In genomic region chr6:13421425-13422057, GRCh38 we compare ENCODE assay signal across 15 cellular contexts.
DNase-seq lines count a peak whose midpoint lies in the region; FAIRE-seq and TF ChIP-seq lines count a peak whose summit lies in the region.
"Had no signal": no experiment of that assay in that cellular context is flagged by ENCODE, and none has a peak within 500 bp of the region (broad histone marks: within the 10 kb centered on the region; RNA-seq: fewer than 3 reads in every experiment).

No MANE protein-coding gene starts in this region.

- peak overlapping the region; percentile 88 for H2AK5ac ChIP-seq in H1 (ENCODE audit: low read depth, low read length)

- CTCF ChIA-PET in H1 (lab: Charles Lee; ENCODE audit: partially characterized antibody) = interaction anchor here (0.7 to 2.7 kb wide), 6 partner anchors 9 to 996 kb away, joined by 3 to 12 read pairs (median 3); no protein-coding TSS in a partner anchor

- no peak overlapping the region for H3K23ac ChIP-seq in H1 (ENCODE audit: insufficient read length)

- peak overlapping the region; percentile 80 for H3K27ac Mint-ChIP-seq in mesothelial cell of epicardium
- no peak overlapping the region for H3K27ac Mint-ChIP-seq in activated T-cell treated with anti-CD3 and anti-CD28 coated beads, Interleukin-2, amount 50 U/mL, for 24 hours
- H3K27ac Mint-ChIP-seq: T-cell had no signal

- 54% methylated on average over 10 of the region's 10 CpGs; no CpG with 5 or more reads in 1 of the 2 experiments for WGBS in H1 (ENCODE audit: extremely low coverage in 1 of 2, insufficient coverage in 1 of 2, insufficient read length in 1 of 2, insufficient replicate concordance in 2 of 2, low coverage in 1 of 2, low lambda C conversion rate in 2 of 2, missing lambda C conversion rate in 1 of 2), 2 experiments

- H3K4me3 ChIP-seq in H1 (ENCODE audit: extremely low read depth in 1 of 4, insufficient read depth in 2 of 4, low read depth in 3 of 4, low read length in 4 of 4) (no peak overlapping the region; a peak in 1 of 8 replicates), tibial artery (no peak overlapping the region)
- H3K4me3 ChIP-seq: GM23248, suprapubic skin had no signal

- no peak overlapping the region for H3K4me3 Mint-ChIP-seq in mesothelial cell of epicardium
- no peak overlapping the region for H3K4me3 Mint-ChIP-seq in activated T-cell treated with anti-CD3 and anti-CD28 coated beads, Interleukin-2, amount 50 U/mL, for 24 hours
- H3K4me3 Mint-ChIP-seq: dendritic cell treated with granulocyte-macrophage colony-stimulating factor and Interleukin-4, amounts not matched to agents 40 ng/mL and 50 ng/mL, for 4 days; T-cell had no signal

- H3K27me3 Mint-ChIP-seq in mesothelial cell of epicardium (ENCODE audit: low read depth) = no peaks in the 10 kb centered on the region
- no peaks in the 10 kb centered on the region for H3K27me3 Mint-ChIP-seq in activated T-cell treated with anti-CD3 and anti-CD28 coated beads, Interleukin-2, amount 50 U/mL, for 24 hours

- TF ChIP-seq POLR2A in H1 (IDR thresholded peaks at IDR 0.05; ENCODE audit: control extremely low read depth in 1 of 2, low read depth in 2 of 2, low read length in 2 of 2) = peak in 1 of 2 experiments; percentile 28; a peak in 1 of 3 replicates

- peaks cover 36% of the 10 kb centered on the region for H3K4me1 Mint-ChIP-seq in mesothelial cell of epicardium
- H3K4me1 Mint-ChIP-seq in activated T-cell treated with anti-CD3 and anti-CD28 coated beads, Interleukin-2, amount 50 U/mL, for 24 hours (ENCODE audit: low read depth) = peaks cover 52% of the 10 kb centered on the region

- peak overlapping the region; percentile 84 for H3K27ac ChIP-seq in H1 (ENCODE audit: low read depth, low read length)
- H3K27ac ChIP-seq in tibial artery = peak overlapping the region; percentile 80 to 95
- H3K27ac ChIP-seq: GM23248 had no signal

- no peaks in the 10 kb centered on the region for H3K9me3 ChIP-seq in H1 (ENCODE audit: insufficient read depth in 2 of 2, low read depth in 1 of 2, low read length in 1 of 2)
- H3K9me3 ChIP-seq in tibial artery = no peaks in the 10 kb centered on the region
- H3K9me3 ChIP-seq: suprapubic skin had no signal

- POLR2A ChIA-PET in H1 (lab: Charles Lee; ENCODE audit: partially characterized antibody) = interaction anchor here (0.6 to 2.4 kb wide), 17 partner anchors 10 to 153 kb away, joined by 3 to 13 read pairs (median 4); partner anchors contain the start of genes GFOD1 and SIRT5

- TF ChIP-seq RAD21 in H1 (IDR thresholded peaks at IDR 0.05 in 1 of 2, conservative IDR thresholded peaks at IDR 0.05 in 1 of 2; ENCODE audit: low read depth in 2 of 2, low read length in 2 of 2) = no peak

- H3K4me2 ChIP-seq in H1 (ENCODE audit: insufficient read depth in 1 of 2, low read depth in 2 of 2, low read length in 2 of 2) = peak overlapping the region; percentile 56 to 61; a peak in 3 of 4 replicates

- H3K36me3 Mint-ChIP-seq in mesothelial cell of epicardium = no peaks in the 10 kb centered on the region
- H3K36me3 Mint-ChIP-seq in activated T-cell treated with anti-CD3 and anti-CD28 coated beads, Interleukin-2, amount 50 U/mL, for 24 hours (ENCODE audit: low read depth) = peaks cover 29% of the 10 kb centered on the region
- H3K36me3 Mint-ChIP-seq: T-cell had no signal

- no peak overlapping the region for H2AFZ ChIP-seq in H1 (ENCODE audit: low read length)
- H2AFZ ChIP-seq: GM23248 had no signal

- H3K27me3 ChIP-seq in H1 (replicated peaks in 1 of 4; ENCODE audit: control insufficient read depth in 3 of 4, extremely low read depth in 1 of 4, insufficient read depth in 3 of 4, low read length in 3 of 4) = no peaks in the 10 kb centered on the region
- H3K27me3 ChIP-seq in tibial artery = no peaks in the 10 kb centered on the region
- H3K27me3 ChIP-seq: suprapubic skin had no signal

- intact Hi-C loops in tibial artery (cut with DNase I; ENCODE audit: low total_unique reads) = no loop called here

- H2BK12ac ChIP-seq in H1 (ENCODE audit: low read depth, low read length) = peak overlapping the region; percentile 98

- TF ChIP-seq CTCF in H1 (IDR thresholded peaks at IDR 0.05; ENCODE audit: control extremely low read depth in 1 of 3, insufficient read depth in 1 of 3, low read depth in 1 of 3, low read length in 3 of 3) = no peak
- TF ChIP-seq CTCF in mesothelial cell of epicardium (IDR thresholded peaks at IDR 0.05; ENCODE audit: unreplicated experiment) = no peak
- TF ChIP-seq CTCF in tibial artery (IDR thresholded peaks at IDR 0.05) = no peak

- H2BK120ac ChIP-seq in H1 (replicated peaks; ENCODE audit: low read depth, low read length) = peak overlapping the region; percentile 99

- peak overlapping the region; percentile 89 for H3K18ac ChIP-seq in H1 (ENCODE audit: extremely low read depth, low read length)

- H3K79me2 ChIP-seq in H1 (ENCODE audit: control insufficient read depth in 1 of 2, insufficient read depth in 2 of 2, low read length in 2 of 2) = no peaks in the 10 kb centered on the region; a peak in 1 of 4 replicates

- H3K14ac ChIP-seq in H1 (ENCODE audit: insufficient read length) = no peak overlapping the region

- no peak overlapping the region for H4K8ac ChIP-seq in H1 (ENCODE audit: extremely low read depth, insufficient read depth, low read length)

- H3K36me3 ChIP-seq in H1 (ENCODE audit: control insufficient read depth in 2 of 4, insufficient read depth in 4 of 4, low read length in 3 of 4) = no peaks in the 10 kb centered on the region
- no peaks in the 10 kb centered on the region for H3K36me3 ChIP-seq in tibial artery
- H3K36me3 ChIP-seq: suprapubic skin had no signal

- H3K4me1 ChIP-seq in H1 (replicated peaks in 1 of 4; ENCODE audit: control insufficient read depth in 3 of 4, insufficient read depth in 4 of 4, low read length in 3 of 4) (peaks cover 14 to 21% (median 16%) of the 10 kb centered on the region in 4 experiments), tibial artery (peaks cover 0 to 100% (median 81%) of the 10 kb centered on the region in 4 donors)

- peak overlapping the region in 2 of 4 experiments; percentile 1 to 39; a peak in 1 of 7 replicates for H3K9ac ChIP-seq in H1 (replicated peaks in 1 of 4; ENCODE audit: extremely low read depth in 1 of 4, low read depth in 3 of 4, low read length in 3 of 4)
- H3K9ac ChIP-seq: GM23248 had no signal

- H3K79me1 ChIP-seq in H1 (ENCODE audit: low read depth, low read length) = no peaks in the 10 kb centered on the region; the same call in 1 of the 2 replicates

- no peaks in the 10 kb centered on the region for H3K9me3 Mint-ChIP-seq in mesothelial cell of epicardium
- H3K9me3 Mint-ChIP-seq in activated T-cell treated with anti-CD3 and anti-CD28 coated beads, Interleukin-2, amount 50 U/mL, for 24 hours = no peaks in the 10 kb centered on the region
- H3K9me3 Mint-ChIP-seq: T-cell had no signal

- H3K4ac ChIP-seq in H1 (replicated peaks; ENCODE audit: insufficient read length, low read depth, low read length) = no peak overlapping the region

- no peaks in the 10 kb centered on the region for H4K20me1 ChIP-seq in H1 (replicated peaks in 1 of 2; ENCODE audit: control insufficient read depth in 1 of 2, insufficient read depth in 2 of 2, low read length in 2 of 2)

- peak overlapping the region; percentile 99 for H2BK20ac ChIP-seq in H1 (ENCODE audit: low read length)

- peak overlapping the region; percentile 63 for H3K56ac ChIP-seq in H1 (replicated peaks; ENCODE audit: insufficient read length, low read depth, low read length)

- no peaks in the 10 kb centered on the region for H3K23me2 ChIP-seq in H1 (ENCODE audit: low read depth, low read length)

- peak overlapping the region; percentile 98 for H2BK5ac ChIP-seq in H1 (ENCODE audit: low read depth, low read length)

- FAIRE-seq in H1 (lab: Jason Lieb, UNC) = no peak

- H2BK15ac ChIP-seq in H1 (ENCODE audit: low read length) = no peak overlapping the region; the same call in 1 of the 2 replicates

- peak; percentile 59 for DNase-seq in NCI-H82 (lab: John Stamatoyannopoulos, UW)
- no peak for DNase-seq in NCI-H82 treated with DMSO at 0.1 percent for 48 hours (lab: John Stamatoyannopoulos, UW; ENCODE audit: unreplicated experiment)
- DNase-seq in H1 (ENCODE audit: low read depth in 1 of 2, low spot score in 2 of 2) = no peak
- no peak for DNase-seq in mesothelial cell of epicardium (ENCODE audit: low spot score in 2 of 2, unreplicated experiment in 2 of 2)
- DNase-seq in tibial artery = no peak
- no peak for DNase-seq in activated T-cell treated with anti-CD3 and anti-CD28 coated beads, Interleukin-2, amount 50 U/mL, for 24 hours
- no peak for DNase-seq in NCI-H2107 treated with DMSO at 0.1 percent for 48 hours (lab: John Stamatoyannopoulos, UW; ENCODE audit: unreplicated experiment)
- no peak for DNase-seq in NCI-H146 treated with DMSO at 0.1 percent for 48 hours (lab: John Stamatoyannopoulos, UW; ENCODE audit: unreplicated experiment)
- DNase-seq: activated CD4-positive, alpha-beta T cell treated with anti-CD3 and anti-CD28 coated beads, Interleukin-2, amount 50 U/mL, for 1 hour; foreskin fibroblast; GM23248; NCI-H187; T-cell had no signal

- no peak overlapping the region for H4K5ac ChIP-seq in H1 (ENCODE audit: insufficient read length, low read depth, low read length)

- peak overlapping the region; percentile 94 for H4K91ac ChIP-seq in H1 (replicated peaks; ENCODE audit: insufficient read length, low read length)

- no peak for TF ChIP-seq EP300 in H1 (IDR thresholded peaks at IDR 0.05; ENCODE audit: borderline replicate concordance in 1 of 2, low read depth in 2 of 2, low read length in 2 of 2)

TF ChIP-seq in H1, 55 proteins besides CTCF, POLR2A, EP300 and RAD21:
- TF ChIP-seq RBBP5 (IDR thresholded peaks at IDR 0.05; ENCODE audit: borderline replicate concordance, low read depth, low read length) (no peak), ASH2L (IDR thresholded peaks at IDR 0.05; ENCODE audit: low read length) (peak; percentile 8)
